14 cellular contexts compared by ENCODE assay signal in genomic region chr5:176132471-176133288, GRCh38.
DNase-seq lines count a peak whose midpoint lies in the region; ATAC-seq and TF ChIP-seq lines count a peak whose summit lies in the region.
"Had no signal": no experiment of that assay in that cellular context is flagged by ENCODE, and none has a peak within 500 bp of the region (broad histone marks: within the 10 kb centered on the region; RNA-seq: fewer than 3 reads in every experiment).

No MANE protein-coding gene starts in this region.

- H3K4me3 Mint-ChIP-seq in mesothelial cell of epicardium, result peak overlapping the region; percentile 8

- no peaks in the 10 kb centered on the region for H3F3A ChIP-seq in MM.1S (ENCODE audit: insufficient read depth, low read length)

- no peak overlapping the region for H3K27ac ChIP-seq in breast epithelium
- H3K27ac ChIP-seq in urinary bladder (ENCODE audit: low read depth), result no peak overlapping the region
- no peak overlapping the region for H3K27ac ChIP-seq in MM.1S (ENCODE audit: low read length)

- H4K20me1 ChIP-seq in MM.1S (ENCODE audit: insufficient read depth, low read length), result no peaks in the 10 kb centered on the region

- no peaks in the 10 kb centered on the region for H3K4me1 ChIP-seq in breast epithelium
- no peaks in the 10 kb centered on the region for H3K4me1 ChIP-seq in urinary bladder (ENCODE audit: insufficient read depth)
- no peaks in the 10 kb centered on the region for H3K4me1 ChIP-seq in MM.1S (ENCODE audit: low read length)

- TF ChIP-seq CTCF in breast epithelium (IDR thresholded peaks at IDR 0.05) (no peak), mesothelial cell of epicardium (IDR thresholded peaks at IDR 0.05; ENCODE audit: unreplicated experiment) (no peak), MM.1S (IDR thresholded peaks at IDR 0.05; ENCODE audit: low read length) (no peak)

- H3K4me2 ChIP-seq in MM.1S (ENCODE audit: low read depth, low read length), result no peak overlapping the region

- intact Hi-C loops in left ventricle myocardium superior (cut with micrococcal nuclease) (no loop called here), cardiac septum (cut with DNase I) (no loop called here), breast epithelium (cut with DNase I; ENCODE audit: low total_unique reads) (no loop called here)

- DNase-seq in left ventricle myocardium superior (peak; percentile 22), cardiac septum (ENCODE audit: low spot score) (no peak), breast epithelium (ENCODE audit: low spot score in 2 of 2) (no peak), mesothelial cell of epicardium (ENCODE audit: low spot score in 2 of 2, unreplicated experiment in 2 of 2) (no peak), MM.1S (no peak)
- DNase-seq in activated CD4-positive, CD25-positive, alpha-beta regulatory T cell treated with anti-CD3 and anti-CD28 coated beads, Interleukin-2, amount 50 U/mL, for 72 hours, result no peak
- DNase-seq: EL, foreskin melanocyte, HCEC 1CT, NCI-H1105 had no signal

- H3K4me1 Mint-ChIP-seq in mesothelial cell of epicardium, result peaks cover 25% of the 10 kb centered on the region

- ATAC-seq in left ventricle myocardium superior (no peak), HG02938 (IDR thresholded peaks at IDR 0.05; ENCODE audit: unreplicated experiment) (no peak)
- ATAC-seq: HepG2 had no signal

- H2AFZ ChIP-seq in MM.1S (ENCODE audit: low read length), result no peak overlapping the region

- H3K36me3 ChIP-seq in breast epithelium (no peaks in the 10 kb centered on the region), urinary bladder (ENCODE audit: insufficient read depth) (no peaks in the 10 kb centered on the region), MM.1S (replicated peaks; ENCODE audit: insufficient read depth, low read length) (no peaks in the 10 kb centered on the region)

- H3K9me3 ChIP-seq in breast epithelium (no peaks in the 10 kb centered on the region), MM.1S (replicated peaks; ENCODE audit: insufficient read depth, low read length) (no peaks in the 10 kb centered on the region)

- H3K9me3 Mint-ChIP-seq in mesothelial cell of epicardium, result peaks cover 4% of the 10 kb centered on the region

- no peak overlapping the region for H3K9ac ChIP-seq in MM.1S (ENCODE audit: low read length)

- H3K27me3 ChIP-seq in breast epithelium, result peaks cover 0 to 30% of the 10 kb centered on the region in 2 donors
- H3K27me3 ChIP-seq in MM.1S (replicated peaks; ENCODE audit: insufficient read depth, low read length), result no peaks in the 10 kb centered on the region

- peaks cover 69% of the 10 kb centered on the region for H3K27me3 Mint-ChIP-seq in mesothelial cell of epicardium (ENCODE audit: low read depth)

- H3K4me3 ChIP-seq in breast epithelium (peak overlapping the region in 2 of 3 donors; percentile 3 to 30), urinary bladder (ENCODE audit: low read depth, low read length) (peak overlapping the region; percentile 3), MM.1S (ENCODE audit: low read length) (no peak overlapping the region)
- H3K4me3 ChIP-seq: lung had no signal

- 61% methylated on average over 29 of the region's 29 CpGs for WGBS in urinary bladder

- no peaks in the 10 kb centered on the region for H3K79me2 ChIP-seq in MM.1S (ENCODE audit: low read length)

- H3K36me3 Mint-ChIP-seq in mesothelial cell of epicardium, result no peaks in the 10 kb centered on the region

- H3K27ac Mint-ChIP-seq in mesothelial cell of epicardium, result no peak overlapping the region

- TF ChIP-seq POLR2A in breast epithelium (IDR thresholded peaks at IDR 0.05), result no peak

- no peaks in the 10 kb centered on the region for H3K9me2 ChIP-seq in MM.1S (replicated peaks; ENCODE audit: insufficient read depth, low read length)
